In genomic region chr3:62462790-62463186, GRCh38 we compare ENCODE assay signal across 9 cellular contexts.
"Had no signal": no experiment of that assay in that cellular context is flagged by ENCODE, and none has a peak within 500 bp of the region (broad histone marks: within the 10 kb centered on the region; RNA-seq: fewer than 3 reads in every experiment).

No MANE protein-coding gene starts in this region.

- H3K27ac ChIP-seq: GM23248 had no signal

- DNase-seq: GM23248, GOT3, H7, H9, HCEC 1CT had no signal

- H2AFZ ChIP-seq: GM23248 had no signal

- ATAC-seq: HCT116 had no signal

- H3K9me3 Mint-ChIP-seq: H9 had no signal

- FAIRE-seq: H1, H54 had no signal

- H3K4me3 ChIP-seq: GM23248, HAP-1 had no signal

- H3K27ac Mint-ChIP-seq: H9 had no signal

- H3K9me3 ChIP-seq: HAP-1 had no signal

- H3K36me3 ChIP-seq: HAP-1 had no signal

- H3K4me3 Mint-ChIP-seq: H9 had no signal

- H3K4me1 ChIP-seq: HAP-1 had no signal
